Comparison of ENCODE assay signal across 20 cellular contexts in genomic region chr6:136362421-136363090, GRCh38.
"Had no signal": no experiment of that assay in that cellular context is flagged by ENCODE, and none has a peak within 500 bp of the region (broad histone marks: within the 10 kb centered on the region; RNA-seq: fewer than 3 reads in every experiment).

No MANE protein-coding gene starts in this region.

- H3K27ac ChIP-seq: colonic mucosa, heart left ventricle, neutrophil, stomach, suprapubic skin, tibial artery, upper lobe of left lung, uterus had no signal

- H3K9me3 ChIP-seq: colonic mucosa, heart left ventricle, neutrophil, stomach, suprapubic skin, tibial artery, upper lobe of left lung, uterus had no signal

- H3K4me3 ChIP-seq: colonic mucosa, heart left ventricle, stomach, suprapubic skin, tibial artery, upper lobe of left lung, uterus had no signal

- H3K36me3 ChIP-seq: colonic mucosa, heart left ventricle, uterus had no signal

- DNase-seq: cerebellar nuclear complex; colonic mucosa; dermis blood vessel endothelial cell; effector CD4-positive, alpha-beta T cell; endodermal cell; erythroblast; foreskin melanocyte; heart left ventricle; naive thymus-derived CD4-positive, alpha-beta T cell; nephron progenitor cell; stimulated activated CD4-positive, alpha-beta T cell treated with anti-CD3 and anti-CD28 coated beads, Interleukin-2, amount 100 ng/mL, for 24 hours; stimulated activated CD4-positive, alpha-beta T cell treated with anti-CD3 and anti-CD28 coated beads, Interleukin-4, amount 100 ng/mL, for 4 hours; stimulated activated naive B cell treated with anti-CD40 and anti-IgM and Interleukin-4, amounts not matched to agents 10 μg/mL and 1 μg/mL and 100 μg/mL, for 72 hours; stomach; tibial artery; uterus had no signal

- H3K27me3 ChIP-seq: colonic mucosa, heart left ventricle, neutrophil, stomach, suprapubic skin, tibial artery, upper lobe of left lung, uterus had no signal

- ATAC-seq: heart left ventricle; naive thymus-derived CD4-positive, alpha-beta T cell; sciatic nerve; stimulated activated naive B cell treated with anti-CD40 and anti-IgM and Interleukin-4, amounts not matched to agents 10 μg/mL and 1 μg/mL and 100 μg/mL, for 72 hours had no signal

- H3K4me1 ChIP-seq: colonic mucosa, suprapubic skin, uterus had no signal
